ENCODE assay signal across 2 cellular contexts in genomic region chr5:139368613-139369012, GRCh38.
TF ChIP-seq lines count a peak whose summit lies in the region.

No MANE protein-coding gene starts in this region.

TF ChIP-seq in IMR-90, 13 proteins besides CTCF, POLR2A, EP300 and RAD21:
- TF ChIP-seq SMC3 (IDR thresholded peaks at IDR 0.05; ENCODE audit: low read depth, low read length) (no peak), NFE2L2 (IDR thresholded peaks at IDR 0.05; ENCODE audit: low read depth, low read length) (no peak), ELK1 (IDR thresholded peaks at IDR 0.05; ENCODE audit: borderline replicate concordance, low read depth, low read length) (no peak), RFX5 (IDR thresholded peaks at IDR 0.05; ENCODE audit: low read depth, low read length) (no peak), CHD1 (IDR thresholded peaks at IDR 0.05; ENCODE audit: low read depth, low read length) (no peak), RCOR1 (IDR thresholded peaks at IDR 0.05; ENCODE audit: insufficient replicate concordance, low read length) (no peak), USF2 (IDR thresholded peaks at IDR 0.05; ENCODE audit: low read depth, low read length) (no peak), CEBPB (IDR thresholded peaks at IDR 0.05; ENCODE audit: low read depth, low read length) (no peak), MXI1 (IDR thresholded peaks at IDR 0.05; ENCODE audit: borderline replicate concordance, low read depth, low read length) (no peak), BHLHE40 (IDR thresholded peaks at IDR 0.05; ENCODE audit: low read depth, low read length) (no peak), MAZ (IDR thresholded peaks at IDR 0.05; ENCODE audit: borderline replicate concordance, low read depth, low read length) (no peak), MAFK (IDR thresholded peaks at IDR 0.05; ENCODE audit: low read depth, low read length) (no peak), FOS (IDR thresholded peaks at IDR 0.05; ENCODE audit: low read depth, low read length) (no peak)

TF ChIP-seq in GM12878, 131 proteins besides CTCF, POLR2A, EP300 and RAD21:
- TF ChIP-seq BCL11A (IDR thresholded peaks at IDR 0.05; ENCODE audit: low read depth, low read length) (no peak), BHLHE40 (IDR thresholded peaks at IDR 0.05; ENCODE audit: borderline replicate concordance in 1 of 2, low read depth in 2 of 2, low read length in 1 of 2) (no peak), NR2C2 (IDR thresholded peaks at IDR 0.05; ENCODE audit: borderline replicate concordance, control insufficient read depth, insufficient read length, low read depth) (no peak), ZBTB11 (CRISPR knock-in tag; IDR thresholded peaks at IDR 0.05) (no peak), IRF3 (IDR thresholded peaks at IDR 0.05) (no peak), USF1 (IDR thresholded peaks at IDR 0.05; ENCODE audit: borderline replicate concordance, extremely low read length, insufficient read depth, low read depth, low read length) (no peak), ZNF687 (IDR thresholded peaks at IDR 0.05) (no peak)
